ENCODE assay signal across 6 cellular contexts in the genomic region with DNA sequence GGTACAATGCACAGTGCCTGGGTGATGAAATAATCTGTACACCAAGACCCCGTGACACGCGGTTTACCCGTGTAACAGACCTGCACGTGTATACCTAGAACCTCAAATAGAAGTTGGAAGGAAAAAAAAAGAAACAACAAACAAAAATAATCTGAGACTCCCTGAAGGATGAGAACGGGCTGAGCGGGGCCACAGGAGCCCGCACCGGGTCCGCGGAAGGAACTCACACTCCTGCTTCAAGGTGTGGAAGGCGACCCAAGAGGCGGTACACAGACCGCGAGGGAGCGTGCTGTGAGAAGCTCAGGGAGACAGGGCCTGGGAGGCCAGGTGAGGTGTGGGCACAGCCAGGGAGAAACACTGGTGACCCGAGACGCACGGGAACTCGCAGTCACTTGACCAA. TPM values are rescaled to one million over a fixed set of nuclear protein-coding genes. Genes with fewer than 3 reads are reported as not detected.
A peak's percentile ranks its signal among the peaks of the same experiment; 100 is the strongest.
DNase-seq lines count a peak whose midpoint lies in the region; ATAC-seq, FAIRE-seq and TF ChIP-seq lines count a peak whose summit lies in the region.
"Not testable (repeated sequence)": the region's sequence is repeated elsewhere in the genome, so short reads cannot be mapped to it uniquely, and the experiment has no call there.

No MANE protein-coding gene starts in this region.

- not testable (repeated sequence) for H4K8ac ChIP-seq in neuronal stem cell (ENCODE audit: low read depth, low read length)

- H2BK5ac ChIP-seq in neuronal stem cell (ENCODE audit: low read length), result not testable (repeated sequence)

- H2AK5ac ChIP-seq in neuronal stem cell (ENCODE audit: low read depth, low read length), result not testable (repeated sequence)

- H3K9ac ChIP-seq in kidney (ENCODE audit: low read length in 2 of 2); neuronal stem cell (ENCODE audit: low read depth, low read length, poor library complexity): not testable (repeated sequence)

- H3K27me3 ChIP-seq in neuronal stem cell (ENCODE audit: control insufficient read depth in 3 of 3, insufficient read depth in 3 of 3, low read depth in 1 of 3, low read length in 3 of 3), result peaks cover 0 to 10% (median 0%) of the 10 kb centered on the region in 3 experiments
- H3K27me3 ChIP-seq in upper lobe of right lung, result not testable (repeated sequence)

- peaks cover 14% of the 10 kb centered on the region for H3K27me3 Mint-ChIP-seq in neural crest cell (ENCODE audit: low read depth)

- H2AFZ ChIP-seq in neuronal stem cell (ENCODE audit: low read length), result not testable (repeated sequence)

- not testable (repeated sequence) for TF ChIP-seq CTCF in kidney (IDR thresholded peaks at IDR 0.05; ENCODE audit: borderline replicate concordance, extremely low read depth, insufficient read depth); neural crest cell (conservative IDR thresholded peaks at IDR 0.05); upper lobe of right lung (IDR thresholded peaks at IDR 0.05)

- not testable (repeated sequence) for H3K4me3 Mint-ChIP-seq in neural crest cell

- H3K4me2 ChIP-seq in neuronal stem cell (ENCODE audit: insufficient read depth, low read length, poor library complexity, severe bottlenecking), result not testable (repeated sequence)

- peak overlapping the region; percentile 70 for H2BK15ac ChIP-seq in neuronal stem cell (ENCODE audit: low read length)

- H3K23ac ChIP-seq in neuronal stem cell (ENCODE audit: low read depth, low read length, poor library complexity), result not testable (repeated sequence)

- no CpG with 5 or more reads among the region's 20 CpGs for WGBS in neuronal stem cell (ENCODE audit: extremely low coverage in 2 of 2, insufficient read length in 2 of 2, insufficient replicate concordance in 1 of 2), 2 donors

- H4K91ac ChIP-seq in neuronal stem cell (ENCODE audit: low read depth, low read length, poor library complexity), result not testable (repeated sequence)

- peak overlapping the region; percentile 50 for H3K27ac Mint-ChIP-seq in neural crest cell (ENCODE audit: unreplicated experiment)

- H2BK12ac ChIP-seq in neuronal stem cell (ENCODE audit: low read length), result not testable (repeated sequence)

- intact Hi-C loops in kidney (cut with DNase I); sciatic nerve (cut with DNase I); upper lobe of right lung (cut with DNase I): not testable (repeated sequence)

- not testable (repeated sequence) for H3K9me3 ChIP-seq in kidney (ENCODE audit: control insufficient read depth in 1 of 2, low read length in 2 of 2); neuronal stem cell (replicated peaks in 1 of 2; ENCODE audit: control insufficient read depth in 2 of 2, insufficient read depth in 1 of 2, low read depth in 1 of 2, low read length in 2 of 2); upper lobe of right lung

- in situ Hi-C loops in G401 (cut with HindIII; ENCODE audit: low sequenced_read_pairs), result not testable (repeated sequence)

- not testable (repeated sequence) for H2BK120ac ChIP-seq in neuronal stem cell (ENCODE audit: low read depth, low read length)

- not testable (repeated sequence) for H3K14ac ChIP-seq in neuronal stem cell (ENCODE audit: low read length)

- not testable (repeated sequence) for H3K36me3 Mint-ChIP-seq in neural crest cell (ENCODE audit: low read depth)

- FAIRE-seq in kidney (lab: Jason Lieb, UNC), result not testable (repeated sequence)

- peak overlapping the region; percentile 57 for H3K18ac ChIP-seq in neuronal stem cell (ENCODE audit: low read length)

- H3K9me3 Mint-ChIP-seq in neural crest cell, result not testable (repeated sequence)

- not testable (repeated sequence) for H3K27ac ChIP-seq in kidney (ENCODE audit: low read depth in 2 of 2, low read length in 2 of 2); neuronal stem cell (replicated peaks; ENCODE audit: low read length); upper lobe of right lung

- DNase-seq in G401 (ENCODE audit: low spot score), result peak; percentile 11
- peak; percentile 49 for DNase-seq in kidney
- DNase-seq in neural crest cell (ENCODE audit: low read depth, low spot score); neuronal stem cell (ENCODE audit: low spot score): not testable (repeated sequence)
- peak; percentile 38 for DNase-seq in sciatic nerve (ENCODE audit: low spot score)
- DNase-seq in upper lobe of right lung, result peak; percentile 43

- not testable (repeated sequence) for H3K4ac ChIP-seq in neuronal stem cell (ENCODE audit: low read length)

- not testable (repeated sequence) for H3K4me1 ChIP-seq in kidney (ENCODE audit: control insufficient read depth in 1 of 2, insufficient read depth in 1 of 2, low read depth in 1 of 2, low read length in 2 of 2); neuronal stem cell (ENCODE audit: control insufficient read depth in 2 of 2, insufficient read depth in 1 of 2, low read depth in 1 of 2, low read length in 2 of 2); upper lobe of right lung

- not testable (repeated sequence) for H3K4me1 Mint-ChIP-seq in neural crest cell

- not testable (repeated sequence) for H3K4me3 ChIP-seq in kidney (ENCODE audit: low read length in 2 of 2); neuronal stem cell (ENCODE audit: low read length in 2 of 2); upper lobe of right lung

- not testable (repeated sequence) for H3K79me1 ChIP-seq in neuronal stem cell (ENCODE audit: low read depth, low read length)

- H3K36me3 ChIP-seq in kidney (ENCODE audit: control insufficient read depth in 1 of 2, insufficient read depth in 2 of 2, low read length in 2 of 2); neuronal stem cell (replicated peaks in 1 of 2; ENCODE audit: control insufficient read depth in 2 of 2, insufficient read depth in 2 of 2, low read length in 2 of 2); upper lobe of right lung: not testable (repeated sequence)

- not testable (repeated sequence) for ATAC-seq in sciatic nerve, upper lobe of right lung

RNA-seq across cellular contexts. Expression of gene LRPAP1, which starts 42.1 kb away (rescaled TPM):
- total RNA-seq in G401 (2014; rRNA removed; shearing (Covaris generic)), result 105 and 131 TPM in 2 replicates
- total RNA-seq in kidney, result 204 TPM
- 373 TPM for polyA plus RNA-seq in kidney (ENCODE audit: insufficient read depth, low read depth, low replicate concordance)
- total RNA-seq in neural crest cell, result 106 and 116 TPM in 2 replicates
- polyA plus RNA-seq in neuronal stem cell (2013, experiment 1 of 2), result 56.9 TPM
- 58.7 TPM for polyA plus RNA-seq in neuronal stem cell (2013, experiment 2 of 2)
- total RNA-seq in sciatic nerve, result 105 TPM
- total RNA-seq in upper lobe of right lung, result 195 TPM
